Comparison of ENCODE assay signal across 8 cellular contexts in genomic region chr2:226796840-226797288, GRCh38. TPM values are rescaled to one million over a fixed set of nuclear protein-coding genes. Genes with fewer than 3 reads are reported as not detected.
A peak's percentile ranks its signal among the peaks of the same experiment; 100 is the strongest.
DNase-seq lines count a peak whose midpoint lies in the region; ATAC-seq, FAIRE-seq and TF ChIP-seq lines count a peak whose summit lies in the region.

No MANE protein-coding gene starts in this region.

- H3K27ac ChIP-seq in OCI-LY1 (ENCODE audit: low read depth, low read length, poor library complexity, severe bottlenecking) (peak overlapping the region; percentile 24), esophagus (ENCODE audit: low read depth in 2 of 2, low read length in 1 of 2) (peak overlapping the region; percentile 13 to 59), parathyroid adenoma (no peak overlapping the region)

- H3K4me2 ChIP-seq in OCI-LY1 (ENCODE audit: low read length) (peak overlapping the region; percentile 81), parathyroid adenoma (ENCODE audit: low read length) (no peak overlapping the region)

- H3K4me1 ChIP-seq in OCI-LY1 (ENCODE audit: insufficient read depth, low read length, severe bottlenecking) (peaks cover 78% of the 10 kb centered on the region), esophagus (ENCODE audit: control insufficient read depth in 2 of 2, insufficient read depth in 2 of 2, low read length in 1 of 2) (peaks cover 7 to 23% of the 10 kb centered on the region in 2 donors), parathyroid adenoma (peaks cover 8% of the 10 kb centered on the region)

- H3K79me2 ChIP-seq in OCI-LY1 (ENCODE audit: insufficient read depth, low read length) = no peaks in the 10 kb centered on the region
- no peaks in the 10 kb centered on the region for H3K79me2 ChIP-seq in parathyroid adenoma

- peak; percentile 72 for DNase-seq in Daoy (ENCODE audit: low read depth)
- DNase-seq in COLO668 (lab: John Stamatoyannopoulos, UW; ENCODE audit: unreplicated experiment) = no peak
- DNase-seq in NCI-H187 (lab: John Stamatoyannopoulos, UW) = no peak
- DNase-seq in H54 (ENCODE audit: insufficient read length, low spot score) = no peak

- H3K9me2 ChIP-seq in OCI-LY1 (ENCODE audit: low read depth, low read length) = no peaks in the 10 kb centered on the region

- no peaks in the 10 kb centered on the region for H3F3A ChIP-seq in OCI-LY1 (ENCODE audit: insufficient read depth, low read length)

- H3K36me3 ChIP-seq in OCI-LY1 (ENCODE audit: insufficient read depth, low read length) (no peaks in the 10 kb centered on the region), esophagus (ENCODE audit: control insufficient read depth in 2 of 2, insufficient read depth in 2 of 2, low read length in 1 of 2) (no peaks in the 10 kb centered on the region), parathyroid adenoma (ENCODE audit: control insufficient read depth, insufficient read depth, low read length) (no peaks in the 10 kb centered on the region)

- no peaks in the 10 kb centered on the region for H3K9me3 ChIP-seq in OCI-LY1 (ENCODE audit: low read length)
- peaks cover 0 to 4% of the 10 kb centered on the region in 2 donors for H3K9me3 ChIP-seq in esophagus (ENCODE audit: control insufficient read depth in 2 of 2, insufficient read depth in 1 of 2, low read depth in 1 of 2, low read length in 1 of 2)
- H3K9me3 ChIP-seq in parathyroid adenoma (ENCODE audit: control insufficient read depth, low read length) = no peaks in the 10 kb centered on the region

- TF ChIP-seq POLR2A in H54 (IDR thresholded peaks at IDR 0.05; ENCODE audit: low read depth, low read length) = no peak

- WGBS in esophagus, 2 donors = 58 to 78% methylated on average over 17 of the region's 17 CpGs

- TF ChIP-seq CTCF in OCI-LY1 (IDR thresholded peaks at IDR 0.05; ENCODE audit: low read length) (peak; percentile 80), parathyroid adenoma (IDR thresholded peaks at IDR 0.05) (peak; percentile 30)

- H3K4me3 ChIP-seq in OCI-LY1 (ENCODE audit: low read depth, low read length, poor library complexity, severe bottlenecking) (peak overlapping the region; percentile 79), esophagus (ENCODE audit: low read depth in 1 of 2, low read length in 2 of 2) (peak overlapping the region; percentile 59 to 70), parathyroid adenoma (ENCODE audit: low read depth, low read length) (no peak overlapping the region)

- H3K27me3 ChIP-seq in OCI-LY1 (ENCODE audit: insufficient read depth, low read length) (no peaks in the 10 kb centered on the region), esophagus (ENCODE audit: control insufficient read depth in 1 of 2, insufficient read depth in 2 of 2, low read length in 2 of 2) (no peaks in the 10 kb centered on the region), parathyroid adenoma (ENCODE audit: control insufficient read depth, insufficient read depth, low read length) (no peaks in the 10 kb centered on the region)

- H2AFZ ChIP-seq in OCI-LY1 (ENCODE audit: low read length) (no peak overlapping the region), parathyroid adenoma (no peak overlapping the region)

- H4K20me1 ChIP-seq in OCI-LY1 (ENCODE audit: insufficient read depth, low read length) = no peaks in the 10 kb centered on the region

- H3K9ac ChIP-seq in OCI-LY1 (ENCODE audit: low read length) (peak overlapping the region; percentile 79; the same call in 1 of the 2 replicates), parathyroid adenoma (no peak overlapping the region)

- no peak for FAIRE-seq in H54 (lab: Jason Lieb, UNC)

- ATAC-seq in HG03460 (IDR thresholded peaks at IDR 0.05; ENCODE audit: unreplicated experiment) = no peak

RNA-seq across cellular contexts. Expression of gene IRS1, which starts 2.8 kb away (rescaled TPM):
- 5.2 and 6.4 TPM in 2 replicates for total RNA-seq in Daoy (2014; rRNA removed; shearing (Covaris generic))
- 1 to 10 TPM; 1.6 to 3.7 TPM for polyA plus RNA-seq in esophagus

RNA-seq across cellular contexts. Expression of gene RHBDD1, which starts 39.0 kb away (rescaled TPM):
- 4.3 and 12.6 TPM in 2 replicates for total RNA-seq in Daoy (2014; rRNA removed; shearing (Covaris generic))
- polyA plus RNA-seq in esophagus = 1 to 10 TPM; 3.9 to 5.2 TPM
